17 cellular contexts compared by ENCODE assay signal in genomic region chr11:2838091-2838490, GRCh38. TPM values are rescaled to one million over a fixed set of nuclear protein-coding genes. Genes with fewer than 3 reads are reported as not detected.
A peak's percentile ranks its signal among the peaks of the same experiment; 100 is the strongest.
DNase-seq lines count a peak whose midpoint lies in the region; ATAC-seq and TF ChIP-seq lines count a peak whose summit lies in the region.
"Had no signal": no experiment of that assay in that cellular context is flagged by ENCODE, and none has a peak within 500 bp of the region (broad histone marks: within the 10 kb centered on the region; RNA-seq: fewer than 3 reads in every experiment).

No MANE protein-coding gene starts in this region.

- peaks cover 4% of the 10 kb centered on the region for H3K27me3 Mint-ChIP-seq in nephron (ENCODE audit: low read depth)
- H3K27me3 Mint-ChIP-seq: IgD-negative memory B cell had no signal

- peaks cover 53% of the 10 kb centered on the region for H3K4me1 Mint-ChIP-seq in nephron

- H3K36me3 ChIP-seq in left ventricle myocardium inferior (no peaks in the 10 kb centered on the region), thyroid gland (no peaks in the 10 kb centered on the region), WERI-Rb-1 (no peaks in the 10 kb centered on the region)
- H3K36me3 ChIP-seq: SJSA1 had no signal

- H3K27ac ChIP-seq in left ventricle myocardium inferior (replicated peaks): peak overlapping the region; percentile 78
- no peak overlapping the region for H3K27ac ChIP-seq in thyroid gland
- H3K27ac ChIP-seq in WERI-Rb-1: no peak overlapping the region; the same call in 1 of the 2 replicates
- H3K27ac ChIP-seq: SJSA1 had no signal

- no peak for ATAC-seq in left ventricle myocardium superior
- no peak for ATAC-seq in GM21825 (IDR thresholded peaks at IDR 0.05; ENCODE audit: unreplicated experiment)
- ATAC-seq in GM19463 (IDR thresholded peaks at IDR 0.05; ENCODE audit: unreplicated experiment): no peak

- H3K27me3 ChIP-seq in left ventricle myocardium inferior (ENCODE audit: low read depth): no peaks in the 10 kb centered on the region
- no peaks in the 10 kb centered on the region for H3K27me3 ChIP-seq in thyroid gland
- H3K27me3 ChIP-seq in WERI-Rb-1 (ENCODE audit: insufficient read depth, low read depth, severe bottlenecking): no peaks in the 10 kb centered on the region

- peak overlapping the region in 2 of 3 experiments; percentile 86 to 88 for H3K27ac Mint-ChIP-seq in nephron
- H3K27ac Mint-ChIP-seq: HFFc6 had no signal

- H3K9me3 Mint-ChIP-seq in nephron: no peaks in the 10 kb centered on the region
- H3K9me3 Mint-ChIP-seq: HFFc6, IgD-negative memory B cell had no signal

- TF ChIP-seq CTCF in left ventricle myocardium inferior (IDR thresholded peaks at IDR 0.05; ENCODE audit: borderline replicate concordance): no peak
- TF ChIP-seq CTCF in nephron (IDR thresholded peaks at IDR 0.05; ENCODE audit: unreplicated experiment in 3 of 3): no peak
- TF ChIP-seq CTCF in thyroid gland (IDR thresholded peaks at IDR 0.05): no peak
- TF ChIP-seq CTCF in WERI-Rb-1 (IDR thresholded peaks at IDR 0.05; ENCODE audit: low read depth, low read length): no peak

- no peak for TF ChIP-seq POLR2A in thyroid gland (IDR thresholded peaks at IDR 0.05)

- no peak overlapping the region for H3K4me3 ChIP-seq in left ventricle myocardium inferior
- H3K4me3 ChIP-seq in thyroid gland (replicated peaks in 1 of 3): no peak overlapping the region
- H3K4me3 ChIP-seq in WERI-Rb-1 (ENCODE audit: low read depth, low read length): no peak overlapping the region
- H3K4me3 ChIP-seq: SJSA1 had no signal

- H3K4me3 Mint-ChIP-seq in nephron: peak overlapping the region in 1 of 3 experiments; percentile 8
- H3K4me3 Mint-ChIP-seq: HFFc6, IgD-negative memory B cell had no signal

- WGBS in thyroid gland, 2 donors: 67 to 68% methylated on average over 11 of the region's 11 CpGs

- no peaks in the 10 kb centered on the region for H3K9me3 ChIP-seq in left ventricle myocardium inferior (replicated peaks)
- H3K9me3 ChIP-seq in thyroid gland: no peaks in the 10 kb centered on the region
- H3K9me3 ChIP-seq in WERI-Rb-1 (ENCODE audit: severe bottlenecking): no peaks in the 10 kb centered on the region
- H3K9me3 ChIP-seq: SJSA1 had no signal

- DNase-seq in left ventricle myocardium inferior: no peak
- no peak for DNase-seq in left ventricle myocardium superior
- peak; percentile 33 for DNase-seq in RPMI8226
- DNase-seq in thyroid gland: peak; percentile 17 to 33
- no peak for DNase-seq in WERI-Rb-1
- DNase-seq: COR-L47, DMS153, EL, HFFc6, NCI-H1105 treated with DMSO at 0.1 percent for 48 hours, NCI-H1694 treated with DMSO at 0.1 percent for 48 hours, NCI-H69 had no signal

- intact Hi-C loops in left ventricle myocardium inferior (cut with micrococcal nuclease) (no loop called here), left ventricle myocardium superior (cut with micrococcal nuclease) (no loop called here), thyroid gland (cut with DNase I) (no loop called here)

- H3K36me3 Mint-ChIP-seq in nephron (ENCODE audit: low read depth): no peaks in the 10 kb centered on the region
- H3K36me3 Mint-ChIP-seq: IgD-negative memory B cell had no signal

- peaks cover 42% of the 10 kb centered on the region for H3K4me1 ChIP-seq in left ventricle myocardium inferior
- peaks cover 9 to 15% of the 10 kb centered on the region in 2 donors for H3K4me1 ChIP-seq in thyroid gland
- H3K4me1 ChIP-seq: SJSA1 had no signal

RNA-seq across cellular contexts. Expression of gene CDKN1C, which starts 47.5 kb away (rescaled TPM):
- total RNA-seq in left ventricle myocardium inferior (33.0 TPM), left ventricle myocardium superior (42.0 TPM), thyroid gland (10 to 100 TPM; 12.6 to 29.7 (median 16.8) TPM)

Comparison
In these comparisons a context has a peak if more than half of its experiments do, and no peak if none do; other contexts are left out.
1. DNase-seq: peak in RPMI8226 (single experiment) and thyroid gland (2 of 2); none in left ventricle myocardium inferior (single experiment), left ventricle myocardium superior (single experiment) and WERI-Rb-1 (single experiment).